ENCODE assay signal across 3 cellular contexts in genomic region chr1:3553166-3553939, GRCh38.
TF ChIP-seq lines count a peak whose summit lies in the region.

No MANE protein-coding gene starts in this region.

TF ChIP-seq in Ishikawa, 13 proteins besides CTCF, POLR2A, EP300 and RAD21:
- TF ChIP-seq EGR1 (IDR thresholded peaks at IDR 0.05), result no peak
- no peak for TF ChIP-seq CREB1 (IDR thresholded peaks at IDR 0.05; ENCODE audit: low read depth)
- no peak for TF ChIP-seq REST (IDR thresholded peaks at IDR 0.05; ENCODE audit: low read depth)
- TF ChIP-seq YY1 (IDR thresholded peaks at IDR 0.05; ENCODE audit: low read depth), result no peak
- TF ChIP-seq TCF12 (IDR thresholded peaks at IDR 0.05; ENCODE audit: low read depth), result no peak; the same call in 1 of the 2 replicates
- no peak for TF ChIP-seq TAF1 (IDR thresholded peaks at IDR 0.05; ENCODE audit: low read depth)
- TF ChIP-seq NFIC (IDR thresholded peaks at IDR 0.05), result no peak
- TF ChIP-seq FOXM1 (IDR thresholded peaks at IDR 0.05; ENCODE audit: borderline replicate concordance, low read depth), result no peak
- no peak for TF ChIP-seq ZBTB7A (IDR thresholded peaks at IDR 0.05; ENCODE audit: low read depth)

TF ChIP-seq in K562, 482 proteins besides CTCF, POLR2A, EP300 and RAD21:
- TF ChIP-seq MBD1 (CRISPR knock-in tag; IDR thresholded peaks at IDR 0.05) (no peak), RBM14 (IDR thresholded peaks at IDR 0.05; ENCODE audit: borderline replicate concordance, insufficient read depth, low read depth, low read length) (no peak), MEIS2 (IDR thresholded peaks at IDR 0.05; ENCODE audit: partially characterized antibody) (peak; percentile 47), LCOR (CRISPR knock-in tag; IDR thresholded peaks at IDR 0.05) (no peak), ZNF407 (IDR thresholded peaks at IDR 0.05; ENCODE audit: low read depth) (no peak)

TF ChIP-seq in WTC11, 78 proteins besides CTCF, POLR2A, EP300 and RAD21:
- no peak for TF ChIP-seq GTF2I (CRISPR knock-in tag; conservative IDR thresholded peaks at IDR 0.05)
- no peak for TF ChIP-seq EMX1 (CRISPR knock-in tag; IDR thresholded peaks at IDR 0.05)
- TF ChIP-seq CDX4 (CRISPR knock-in tag; IDR thresholded peaks at IDR 0.05; ENCODE audit: borderline replicate concordance), result no peak
- no peak for TF ChIP-seq E2F1 (CRISPR knock-in tag; IDR thresholded peaks at IDR 0.05)
- no peak for TF ChIP-seq JUN (CRISPR knock-in tag; IDR thresholded peaks at IDR 0.05)
- TF ChIP-seq CREM (CRISPR knock-in tag; IDR thresholded peaks at IDR 0.05), result no peak
- TF ChIP-seq ATF1 (CRISPR knock-in tag; IDR thresholded peaks at IDR 0.05), result no peak
- TF ChIP-seq ZNF416 (CRISPR knock-in tag; IDR thresholded peaks at IDR 0.05), result no peak
- no peak for TF ChIP-seq GABPB1 (CRISPR knock-in tag; IDR thresholded peaks at IDR 0.05)
- TF ChIP-seq SOX15 (CRISPR knock-in tag; IDR thresholded peaks at IDR 0.05), result no peak
- no peak for TF ChIP-seq RORB (CRISPR knock-in tag; IDR thresholded peaks at IDR 0.05)
- TF ChIP-seq JAZF1 (CRISPR knock-in tag; IDR thresholded peaks at IDR 0.05), result no peak
- TF ChIP-seq HMGXB4 (CRISPR knock-in tag; IDR thresholded peaks at IDR 0.05), result no peak
- TF ChIP-seq ZNF512 (CRISPR knock-in tag; IDR thresholded peaks at IDR 0.05; ENCODE audit: borderline replicate concordance), result no peak
- TF ChIP-seq STAT6 (CRISPR knock-in tag; conservative IDR thresholded peaks at IDR 0.05; ENCODE audit: low read depth), result no peak
- no peak for TF ChIP-seq NR3C1 (CRISPR knock-in tag; conservative IDR thresholded peaks at IDR 0.05; ENCODE audit: low read depth)
- no peak for TF ChIP-seq ZSCAN18 (CRISPR knock-in tag; IDR thresholded peaks at IDR 0.05)
- no peak for TF ChIP-seq ZNF232 (CRISPR knock-in tag; IDR thresholded peaks at IDR 0.05)
